Comparison of ENCODE assay signal across 8 cellular contexts in the genomic region with DNA sequence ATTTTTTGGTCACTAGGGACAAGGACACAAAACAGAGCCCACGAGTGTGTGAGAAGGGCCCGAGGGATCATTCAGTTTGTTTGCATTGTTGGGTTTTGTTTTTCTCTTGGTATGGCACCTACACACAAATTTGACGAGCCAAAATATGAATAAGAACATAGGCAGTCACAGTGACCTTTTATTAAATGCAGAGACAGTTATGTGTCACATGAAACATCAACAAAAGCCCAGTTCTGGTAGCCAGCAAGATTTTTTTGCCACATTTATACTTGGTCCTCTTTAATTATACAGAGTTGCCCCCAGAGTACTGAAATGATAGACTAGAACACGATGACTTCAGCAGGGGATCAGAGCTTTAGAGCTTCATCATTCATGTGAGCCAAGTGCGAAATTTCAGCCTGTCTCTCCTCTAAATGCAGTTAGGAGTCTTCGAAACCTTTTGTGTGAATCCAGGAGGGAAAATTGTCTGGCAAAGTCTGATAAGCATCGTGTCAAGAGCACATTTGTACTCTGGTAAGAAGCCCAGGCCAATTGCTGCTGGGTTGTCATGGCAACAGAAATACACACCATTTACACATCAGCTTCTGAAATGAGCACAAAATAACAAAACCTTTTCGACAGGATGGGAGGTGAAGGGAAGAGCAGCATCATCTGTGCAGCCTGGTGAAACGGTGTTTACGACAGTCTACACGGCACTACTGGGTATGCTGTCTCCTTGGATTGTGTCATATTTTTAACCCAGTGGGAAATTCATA.
DNase-seq lines count a peak whose midpoint lies in the region; ATAC-seq and TF ChIP-seq lines count a peak whose summit lies in the region.

No MANE protein-coding gene starts in this region.

- DNase-seq in activated T-cell treated with anti-CD3 and anti-CD28 coated beads for 1 hour (ENCODE audit: low read depth) (peak; percentile 15), activated B cell treated with CpG ODN at 0.5 μM for 24 hours (no peak), germinal center (ENCODE audit: low spot score) (peak; percentile 40), mesenteric fat pad (ENCODE audit: low spot score) (no peak)
- DNase-seq in activated T-cell treated with anti-CD3 and anti-CD28 coated beads, Interleukin-2, amount 50 U/mL, for 48 hours = no peak

- no peak for TF ChIP-seq CTCF in activated B cell treated with CpG ODN at 0.5 μM for 24 hours (IDR thresholded peaks at IDR 0.05)

- peak; percentile 18 for ATAC-seq in activated B cell treated with CpG ODN at 0.5 μM for 24 hours (ENCODE audit: low read depth)
- ATAC-seq in HG03521 (IDR thresholded peaks at IDR 0.05; ENCODE audit: unreplicated experiment) = no peak
- ATAC-seq in GM21723 (IDR thresholded peaks at IDR 0.05; ENCODE audit: unreplicated experiment) = no peak

- H3K4me3 Mint-ChIP-seq in activated B cell treated with CpG ODN at 0.5 μM for 24 hours = peak overlapping the region; percentile 20
- H3K4me3 Mint-ChIP-seq in stimulated activated naive CD8-positive, alpha-beta T cell treated with anti-CD3 and anti-CD28 coated beads, Interleukin-15, Interleukin-2, amounts not matched to agents 100 ng/mL and 50 ng/mL, for 24 hours = no peak overlapping the region

- CTCF ChIA-PET in activated B cell treated with CpG ODN at 0.5 μM for 24 hours (lab: Charles Lee) = interaction anchor here (1.0 to 6.8 kb wide), 5 partner anchors 23 to 158 kb away, joined by 3 to 98 read pairs (median 9); no protein-coding TSS in a partner anchor

- POLR2A ChIA-PET in activated B cell treated with CpG ODN at 0.5 μM for 24 hours (lab: Charles Lee) = interaction anchor here (0.9 to 1.3 kb wide), 4 partner anchors 11 to 81 kb away, joined by 3 to 4 read pairs (median 3); no protein-coding TSS in a partner anchor

- intact Hi-C loops in activated B cell treated with CpG ODN at 0.5 μM for 24 hours (cut with micrococcal nuclease) = loop anchor here (1.0 to 10.0 kb wide), 3 partner anchors 9 to 433 kb away; no protein-coding TSS in a partner anchor

- H3K27me3 Mint-ChIP-seq in activated B cell treated with CpG ODN at 0.5 μM for 24 hours = no peaks in the 10 kb centered on the region
- H3K27me3 Mint-ChIP-seq in stimulated activated naive CD8-positive, alpha-beta T cell treated with anti-CD3 and anti-CD28 coated beads, Interleukin-15, Interleukin-2, amounts not matched to agents 100 ng/mL and 50 ng/mL, for 24 hours = no peaks in the 10 kb centered on the region

- H3K4me1 Mint-ChIP-seq in activated B cell treated with CpG ODN at 0.5 μM for 24 hours = peaks cover 71% of the 10 kb centered on the region
- H3K4me1 Mint-ChIP-seq in stimulated activated naive CD8-positive, alpha-beta T cell treated with anti-CD3 and anti-CD28 coated beads, Interleukin-15, Interleukin-2, amounts not matched to agents 100 ng/mL and 50 ng/mL, for 24 hours (ENCODE audit: low read depth) = peaks cover 71% of the 10 kb centered on the region

- H3K36me3 Mint-ChIP-seq in activated B cell treated with CpG ODN at 0.5 μM for 24 hours (ENCODE audit: low read depth) = peaks cover 53% of the 10 kb centered on the region
- no peaks in the 10 kb centered on the region for H3K36me3 Mint-ChIP-seq in stimulated activated naive CD8-positive, alpha-beta T cell treated with anti-CD3 and anti-CD28 coated beads, Interleukin-15, Interleukin-2, amounts not matched to agents 100 ng/mL and 50 ng/mL, for 24 hours (ENCODE audit: low read depth)

- H3K9me3 Mint-ChIP-seq in activated B cell treated with CpG ODN at 0.5 μM for 24 hours = no peaks in the 10 kb centered on the region
- H3K9me3 Mint-ChIP-seq in stimulated activated naive CD8-positive, alpha-beta T cell treated with anti-CD3 and anti-CD28 coated beads, Interleukin-15, Interleukin-2, amounts not matched to agents 100 ng/mL and 50 ng/mL, for 24 hours = no peaks in the 10 kb centered on the region

- H3K27ac Mint-ChIP-seq in activated B cell treated with CpG ODN at 0.5 μM for 24 hours = peak overlapping the region; percentile 60
- H3K27ac Mint-ChIP-seq in stimulated activated naive CD8-positive, alpha-beta T cell treated with anti-CD3 and anti-CD28 coated beads, Interleukin-15, Interleukin-2, amounts not matched to agents 100 ng/mL and 50 ng/mL, for 24 hours = peak overlapping the region; percentile 76

Comparison
In these comparisons a context has a peak if more than half of its experiments do, and no peak if none do; other contexts are left out.
1. DNase-seq: peak in activated T-cell treated with anti-CD3 and anti-CD28 coated beads for 1 hour (single experiment) and germinal center (single experiment); none in activated T-cell treated with anti-CD3 and anti-CD28 coated beads, Interleukin-2, amount 50 U/mL, for 48 hours (0 of 2), activated B cell treated with CpG ODN at 0.5 μM for 24 hours (single experiment) and mesenteric fat pad (single experiment).